In the genomic region with DNA sequence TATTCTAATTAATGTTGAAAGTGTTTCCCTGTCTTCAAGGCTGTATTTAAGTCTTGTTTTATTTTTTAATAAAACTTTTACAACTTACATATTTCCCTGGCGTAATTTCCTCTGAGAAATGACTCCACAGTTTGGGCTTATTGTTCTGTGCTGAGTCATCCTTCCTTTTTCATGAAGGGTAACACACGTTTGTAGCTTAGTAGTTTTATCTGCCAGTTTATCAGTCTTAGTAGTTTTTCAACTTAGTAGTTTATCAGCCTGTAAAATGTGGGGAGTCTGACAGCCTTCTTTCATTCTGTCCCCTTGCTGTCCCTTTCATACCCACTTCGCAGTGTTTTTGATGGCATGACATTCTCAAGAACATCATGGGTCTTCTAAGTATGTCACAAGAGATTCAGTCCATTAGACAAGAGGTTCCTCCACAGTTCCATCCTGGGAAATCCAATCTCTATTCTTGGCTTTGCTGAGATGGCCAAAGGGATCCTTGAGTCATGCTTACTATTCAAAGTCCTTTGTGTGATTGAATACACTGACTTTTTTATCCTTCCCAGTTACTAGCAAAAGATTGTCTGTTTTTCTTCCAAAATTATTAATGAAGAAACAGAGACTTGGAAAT, we compare ENCODE assay signal across 14 cellular contexts. TPM values are rescaled to one million over a fixed set of nuclear protein-coding genes. Genes with fewer than 3 reads are reported as not detected.
DNase-seq lines count a peak whose midpoint lies in the region; ATAC-seq, FAIRE-seq and TF ChIP-seq lines count a peak whose summit lies in the region.
"Had no signal": no experiment of that assay in that cellular context is flagged by ENCODE, and none has a peak within 500 bp of the region (broad histone marks: within the 10 kb centered on the region; RNA-seq: fewer than 3 reads in every experiment).

No MANE protein-coding gene starts in this region.

- DNase-seq in A549 (ENCODE audit: low read depth in 1 of 2, low spot score in 1 of 2) (no peak), HFFc6 (no peak), RWPE1 (ENCODE audit: low spot score) (peak; percentile 39), epithelial cell of prostate (ENCODE audit: low read depth, low spot score) (peak; percentile 2), upper lobe of left lung (no peak), iPS-NIHi11 (ENCODE audit: low spot score) (no peak)
- DNase-seq in activated CD8-positive, alpha-beta memory T cell treated with anti-CD3 and anti-CD28 coated beads, Interleukin-2, amount 50 U/mL, for 48 hours, result no peak
- DNase-seq in NK-92 treated with Interleukin-12 subunit alpha and Interleukin-12 subunit beta, amount 100 ng/mL, for 24 hours (lab: John Stamatoyannopoulos, UW), result no peak
- DNase-seq: caudate nucleus, DMS79 treated with DMSO at 0.1 percent for 48 hours, immature natural killer cell, NCI-H2029, right cardiac atrium had no signal

- H3K27ac Mint-ChIP-seq in HFFc6, result 0 out of 2 replicates have a peak overlapping the region, but pooled peaks have one; percentile 1
- H3K27ac Mint-ChIP-seq: immature natural killer cell; stimulated activated naive CD8-positive, alpha-beta T cell treated with anti-CD3 and anti-CD28 coated beads, Interleukin-15, Interleukin-2, amounts not matched to agents 100 ng/mL and 50 ng/mL, for 24 hours had no signal

- no peaks in the 10 kb centered on the region; the same call in 1 of the 2 replicates for H3K27me3 Mint-ChIP-seq in HFFc6 (ENCODE audit: insufficient read depth)
- H3K27me3 Mint-ChIP-seq: stimulated activated naive CD8-positive, alpha-beta T cell treated with anti-CD3 and anti-CD28 coated beads, Interleukin-15, Interleukin-2, amounts not matched to agents 100 ng/mL and 50 ng/mL, for 24 hours had no signal

- 15% methylated on average over 3 of the region's 3 CpGs for WGBS in A549 (ENCODE audit: missing lambda C conversion rate)
- 49 to 59% methylated on average over 3 of the region's 3 CpGs for whole genome bisulfite sequencing in upper lobe of left lung, 2 donors

- H3K27ac ChIP-seq in A549 (no peak overlapping the region), RWPE1 (no peak overlapping the region), epithelial cell of prostate (peak overlapping the region; percentile 40), upper lobe of left lung (no peak overlapping the region)

- no peaks in the 10 kb centered on the region for H3K36me3 Mint-ChIP-seq in HFFc6 (ENCODE audit: low read depth)
- H3K36me3 Mint-ChIP-seq: immature natural killer cell had no signal

- no peaks in the 10 kb centered on the region for H3K27me3 ChIP-seq in upper lobe of left lung

- H3K9me3 ChIP-seq in A549 (no peaks in the 10 kb centered on the region), upper lobe of left lung (no peaks in the 10 kb centered on the region)

- no peak for TF ChIP-seq RAD21 in A549 (conservative IDR thresholded peaks at IDR 0.05 in 1 of 2, IDR thresholded peaks at IDR 0.05 in 1 of 2)

- CTCF ChIA-PET in A549 (lab: Yijun Ruan, JAX) (no interaction called here), RWPE1 (lab: Yijun Ruan, JAX) (no interaction called here)

- FAIRE-seq in A549 (lab: Jason Lieb, UNC), result no peak

- peaks cover 7% of the 10 kb centered on the region for H3K4me1 Mint-ChIP-seq in HFFc6 (ENCODE audit: low read depth)
- H3K4me1 Mint-ChIP-seq: immature natural killer cell had no signal

- TF ChIP-seq CTCF in A549 (IDR thresholded peaks at IDR 0.05), result no peak
- no peak for TF ChIP-seq CTCF in HFFc6 (IDR thresholded peaks at IDR 0.05)
- no peak for TF ChIP-seq CTCF in RWPE1 (conservative IDR thresholded peaks at IDR 0.05; ENCODE audit: low read depth)
- no peak for TF ChIP-seq CTCF in upper lobe of left lung (IDR thresholded peaks at IDR 0.05)

- POLR2A ChIA-PET in A549 (lab: Yijun Ruan, JAX), result no interaction called here
- POLR2A ChIA-PET in RWPE1 (lab: Yijun Ruan, JAX; ENCODE audit: low non-redundant PET), result no interaction called here

- TF ChIP-seq POLR2A in A549 (IDR thresholded peaks at IDR 0.05; ENCODE audit: low read length) (no peak), upper lobe of left lung (IDR thresholded peaks at IDR 0.05) (no peak)

- TF ChIP-seq EP300 in A549 (IDR thresholded peaks at IDR 0.05) (no peak), upper lobe of left lung (IDR thresholded peaks at IDR 0.05) (no peak)

- H3K4me3 Mint-ChIP-seq in HFFc6, result no peak overlapping the region
- H3K4me3 Mint-ChIP-seq: immature natural killer cell; stimulated activated naive CD8-positive, alpha-beta T cell treated with anti-CD3 and anti-CD28 coated beads, Interleukin-15, Interleukin-2, amounts not matched to agents 100 ng/mL and 50 ng/mL, for 24 hours had no signal

- no peaks in the 10 kb centered on the region for H3K36me3 ChIP-seq in upper lobe of left lung

- H3K4me2 ChIP-seq in A549, result no peak overlapping the region

- peaks cover 12% of the 10 kb centered on the region for H3K9me3 Mint-ChIP-seq in HFFc6

- no peaks in the 10 kb centered on the region for H3K4me1 ChIP-seq in A549
- no peaks in the 10 kb centered on the region for H3K4me1 ChIP-seq in upper lobe of left lung

- ATAC-seq in A549 (no peak), upper lobe of left lung (ENCODE audit: low FRiP score in 2 of 2) (no peak)
- ATAC-seq: right cardiac atrium had no signal

- no peak overlapping the region for H3K4me3 ChIP-seq in A549
- H3K4me3 ChIP-seq in upper lobe of left lung, result no peak overlapping the region

TF ChIP-seq in A549, 52 proteins besides CTCF, POLR2A, EP300 and RAD21:
- TF ChIP-seq MAFK (IDR thresholded peaks at IDR 0.05; ENCODE audit: partially characterized antibody) (peak; percentile 46), JUNB (IDR thresholded peaks at IDR 0.05) (no peak), RCOR1 (IDR thresholded peaks at IDR 0.05; ENCODE audit: low read depth, low read length) (no peak), JUN (IDR thresholded peaks at IDR 0.05) (no peak), NFE2L2 (conservative IDR thresholded peaks at IDR 0.05; ENCODE audit: low read length) (peak; percentile 26; the same call in 1 of the 2 replicates), MAZ (IDR thresholded peaks at IDR 0.05; ENCODE audit: borderline replicate concordance, low read depth, low read length) (no peak)
- TF ChIP-seq, protein P1, sequence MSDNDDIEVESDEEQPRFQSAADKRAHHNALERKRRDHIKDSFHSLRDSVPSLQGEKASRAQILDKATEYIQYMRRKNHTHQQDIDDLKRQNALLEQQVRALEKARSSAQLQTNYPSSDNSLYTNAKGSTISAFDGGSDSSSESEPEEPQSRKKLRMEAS (IDR thresholded peaks at IDR 0.05), result no peak

RNA-seq across cellular contexts. Expression of gene SGPP2, which starts 60.0 kb away (rescaled TPM):
- polyA plus RNA-seq in A549 (2011; rRNA removed) (0.26 and 0.66 TPM in 2 replicates), A549 (2017; fragmentation: RNase III; extraction: RNeasy Plus Mini Kit Qiagen cat#74134 plus additional on column Dnase treatment) (0.08 to 0.10 TPM (median 0.08 TPM) in 3 replicates)
- polyA plus RNA-seq in A549 (2012; cell fraction: cytosol; rRNA removed), result 0.03 and 0.05 TPM in 2 replicates
- 0.05 TPM in 1 of 2 replicates, not detected in the other for polyA plus RNA-seq in A549 (2012; cell fraction: nucleus; rRNA removed)
- polyA minus RNA-seq in A549 (2011; rRNA and poly(A)+ RNA removed), result 0.78 and 0.87 TPM in 2 replicates
- total RNA-seq in HFFc6 (2021; fragmentation: NEBNext Ultra II Directional; extraction: Animal tissue kit (Norgen Biotek cat#: 25700)), result not detected
- total RNA-seq in upper lobe of left lung, result 10 to 100 TPM in 5 of 6 donors, 1 to 10 TPM in 1; 5.2 to 85.9 (median 21.8) TPM
- polyA plus RNA-seq: immature natural killer cell had no signal

Comparison
In these comparisons a context has a peak if more than half of its experiments do, and no peak if none do; other contexts are left out.
1. DNase-seq: peak in RWPE1 (single experiment) and epithelial cell of prostate (single experiment); none in A549 (0 of 2), HFFc6 (single experiment), activated CD8-positive, alpha-beta memory T cell treated with anti-CD3 and anti-CD28 coated beads, Interleukin-2, amount 50 U/mL, for 48 hours (single experiment), NK-92 treated with Interleukin-12 subunit alpha and Interleukin-12 subunit beta, amount 100 ng/mL, for 24 hours (single experiment), upper lobe of left lung (0 of 2) and iPS-NIHi11 (single experiment).
2. RNA of gene SGPP2, which starts 60.0 kb away (total RNA-seq): 5.2 to 85.9 TPM in upper lobe of left lung; not detected in HFFc6; every median in the first group is over 4 times any median in the second.